In genomic region chrX:139691493-139691842, GRCh38 we compare ENCODE assay signal across 12 cellular contexts. TPM values are rescaled to one million over a fixed set of nuclear protein-coding genes. Genes with fewer than 3 reads are reported as not detected.
A peak's percentile ranks its signal among the peaks of the same experiment; 100 is the strongest.
DNase-seq lines count a peak whose midpoint lies in the region; ATAC-seq and TF ChIP-seq lines count a peak whose summit lies in the region.
"Had no signal": no experiment of that assay in that cellular context is flagged by ENCODE, and none has a peak within 500 bp of the region (broad histone marks: within the 10 kb centered on the region; RNA-seq: fewer than 3 reads in every experiment).

No MANE protein-coding gene starts in this region.

- ATAC-seq in activated CD8-positive, alpha-beta memory T cell treated with anti-CD3 and anti-CD28 coated beads, Interleukin-2, amount 10 ng/mL, durations not matched to agents 7 days and 5 days, result no peak
- ATAC-seq in T-helper 17 cell, result no peak

- no peaks in the 10 kb centered on the region for H3K36me3 ChIP-seq in brain microvascular endothelial cell (replicated peaks)
- H3K36me3 ChIP-seq: gastroesophageal sphincter had no signal

- no peak for DNase-seq in activated CD8-positive, alpha-beta memory T cell treated with anti-CD3 and anti-CD28 coated beads, Interleukin-2, amount 10 ng/mL, durations not matched to agents 7 days and 5 days
- DNase-seq in activated CD8-positive, alpha-beta memory T cell treated with anti-CD3 and anti-CD28 coated beads for 24 hours, result no peak
- DNase-seq in brain microvascular endothelial cell (no peak), left kidney (ENCODE audit: low read depth, low spot score) (peak; percentile 37), type B pancreatic cell (ENCODE audit: extremely low spot score, unreplicated experiment) (no peak), SW 1271 (lab: John Stamatoyannopoulos, UW) (no peak), T-helper 17 cell (no peak), NCI-H82 treated with DMSO at 0.1 percent for 48 hours (lab: John Stamatoyannopoulos, UW; ENCODE audit: unreplicated experiment) (no peak)
- DNase-seq: activated CD4-positive, alpha-beta T cell treated with anti-CD3 and anti-CD28 coated beads for 4 hours; CD4-positive, alpha-beta memory T cell; NCI-H1092 treated with DMSO at 0.1 percent for 48 hours had no signal

- TF ChIP-seq CTCF in brain microvascular endothelial cell (IDR thresholded peaks at IDR 0.05; ENCODE audit: low read depth, low read length, missing control alignments) (no peak), type B pancreatic cell (conservative IDR thresholded peaks at IDR 0.05) (no peak)

- H3K27me3 Mint-ChIP-seq in activated CD8-positive, alpha-beta memory T cell treated with anti-CD3 and anti-CD28 coated beads, Interleukin-2, amount 10 ng/mL, durations not matched to agents 7 days and 5 days, result peaks cover 20% of the 10 kb centered on the region
- peaks cover 56% of the 10 kb centered on the region for H3K27me3 Mint-ChIP-seq in type B pancreatic cell
- peaks cover 8% of the 10 kb centered on the region for H3K27me3 Mint-ChIP-seq in T-helper 17 cell

- no peaks in the 10 kb centered on the region for H3K9me3 ChIP-seq in T-helper 17 cell (ENCODE audit: control insufficient read depth, low read length, poor library complexity, severe bottlenecking)
- H3K9me3 ChIP-seq: gastroesophageal sphincter had no signal

- H3K27ac Mint-ChIP-seq in activated CD8-positive, alpha-beta memory T cell treated with anti-CD3 and anti-CD28 coated beads, Interleukin-2, amount 10 ng/mL, durations not matched to agents 7 days and 5 days, result no peak overlapping the region
- H3K27ac Mint-ChIP-seq in type B pancreatic cell (no peak overlapping the region), T-helper 17 cell (no peak overlapping the region)
- H3K27ac Mint-ChIP-seq: CD4-positive, alpha-beta memory T cell had no signal

- H3K4me3 ChIP-seq in brain microvascular endothelial cell (ENCODE audit: low read depth, low read length), result peak overlapping the region; percentile 49

- no peaks in the 10 kb centered on the region for H3K9me3 Mint-ChIP-seq in activated CD8-positive, alpha-beta memory T cell treated with anti-CD3 and anti-CD28 coated beads, Interleukin-2, amount 10 ng/mL, durations not matched to agents 7 days and 5 days (ENCODE audit: low read depth)
- no peaks in the 10 kb centered on the region for H3K9me3 Mint-ChIP-seq in type B pancreatic cell

- CTCF ChIA-PET in activated CD8-positive, alpha-beta memory T cell treated with anti-CD3 and anti-CD28 coated beads, Interleukin-2, amount 10 ng/mL, durations not matched to agents 7 days and 5 days (lab: Charles Lee), result no interaction called here

- H3K4me1 Mint-ChIP-seq in activated CD8-positive, alpha-beta memory T cell treated with anti-CD3 and anti-CD28 coated beads, Interleukin-2, amount 10 ng/mL, durations not matched to agents 7 days and 5 days, result peaks cover 4% of the 10 kb centered on the region
- H3K4me1 Mint-ChIP-seq in type B pancreatic cell (ENCODE audit: unreplicated experiment) (no peaks in the 10 kb centered on the region), T-helper 17 cell (peaks cover 5% of the 10 kb centered on the region)
- H3K4me1 Mint-ChIP-seq: CD4-positive, alpha-beta memory T cell had no signal

- no peak overlapping the region for H3K27ac ChIP-seq in brain microvascular endothelial cell
- H3K27ac ChIP-seq: gastroesophageal sphincter had no signal

- in situ Hi-C loops in brain microvascular endothelial cell (cut with HindIII; ENCODE audit: low pct_ligation_motif_present, low sequenced_read_pairs), result no loop called here

- H3K27me3 ChIP-seq in brain microvascular endothelial cell (replicated peaks), result no peaks in the 10 kb centered on the region

- H3K36me3 Mint-ChIP-seq in activated CD8-positive, alpha-beta memory T cell treated with anti-CD3 and anti-CD28 coated beads, Interleukin-2, amount 10 ng/mL, durations not matched to agents 7 days and 5 days, result peaks cover 2% of the 10 kb centered on the region
- H3K36me3 Mint-ChIP-seq in type B pancreatic cell (no peaks in the 10 kb centered on the region), T-helper 17 cell (ENCODE audit: low read depth) (peaks cover 2% of the 10 kb centered on the region)

- peak overlapping the region; percentile 50 for H3K4me3 Mint-ChIP-seq in activated CD8-positive, alpha-beta memory T cell treated with anti-CD3 and anti-CD28 coated beads, Interleukin-2, amount 10 ng/mL, durations not matched to agents 7 days and 5 days
- H3K4me3 Mint-ChIP-seq in type B pancreatic cell (peak overlapping the region; percentile 75), T-helper 17 cell (no peak overlapping the region)
- H3K4me3 Mint-ChIP-seq: CD4-positive, alpha-beta memory T cell had no signal

RNA-seq across cellular contexts. Expression of gene MCF2, which starts 16.5 kb away (rescaled TPM):
- under 1 TPM; 0.23 to 0.40 TPM for total RNA-seq in activated CD8-positive, alpha-beta memory T cell treated with anti-CD3 and anti-CD28 coated beads, Interleukin-2, amount 10 ng/mL, durations not matched to agents 7 days and 5 days
- 0.22 and 0.50 TPM in 2 replicates for total RNA-seq in type B pancreatic cell (ENCODE audit: low replicate concordance)
- total RNA-seq in T-helper 17 cell, result 1 to 10 TPM; 1.1 to 1.5 TPM
